24 cellular contexts compared by ENCODE assay signal in the genomic region with DNA sequence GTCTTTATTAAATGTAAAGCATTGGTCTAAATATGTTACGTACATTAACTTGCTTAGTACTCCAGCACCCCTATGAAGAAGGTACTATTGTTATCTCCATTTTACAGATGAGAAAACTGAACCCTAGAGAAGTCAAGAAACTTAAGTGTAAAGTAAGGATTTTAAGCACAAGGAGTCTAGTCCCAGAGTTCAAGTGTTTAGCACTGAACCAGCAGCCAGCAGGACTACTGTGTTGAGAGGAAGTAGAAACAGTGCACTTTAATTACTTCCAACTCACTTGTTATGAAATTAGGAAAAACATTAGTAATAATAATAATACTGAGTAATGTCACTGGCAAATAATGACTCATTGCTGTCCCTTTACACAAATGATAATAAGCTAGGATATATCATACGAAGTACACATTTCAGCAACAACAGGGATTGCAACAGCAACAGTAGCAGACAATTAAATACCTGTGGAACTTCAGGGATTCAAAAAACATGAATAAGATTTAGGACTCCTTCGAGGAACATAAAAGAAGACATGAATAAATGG.
DNase-seq lines count a peak whose midpoint lies in the region; ATAC-seq and TF ChIP-seq lines count a peak whose summit lies in the region.
"Had no signal": no experiment of that assay in that cellular context is flagged by ENCODE, and none has a peak within 500 bp of the region (broad histone marks: within the 10 kb centered on the region; RNA-seq: fewer than 3 reads in every experiment).

No MANE protein-coding gene starts in this region.

- no peaks in the 10 kb centered on the region for H3F3A ChIP-seq in PC-3 (ENCODE audit: low read length, unreplicated experiment)

- POLR2A ChIA-PET in PC-3 (lab: Charles Lee; ENCODE audit: unreplicated experiment) = no interaction called here
- POLR2A ChIA-PET in CD4-positive, alpha-beta T cell (lab: Charles Lee) = no interaction called here

- ATAC-seq in PC-3 (no peak), HG03135 (IDR thresholded peaks at IDR 0.05; ENCODE audit: unreplicated experiment) (no peak)
- no peak for ATAC-seq in CD4-positive, alpha-beta T cell (ENCODE audit: poor library complexity)
- ATAC-seq: A549, GM12878 had no signal

- no peaks in the 10 kb centered on the region for H3K27me3 Mint-ChIP-seq in CD4-positive, alpha-beta T cell
- H3K27me3 Mint-ChIP-seq: B cell; CD4-positive, alpha-beta memory T cell; CD8-positive, alpha-beta memory T cell had no signal

- H3K4me1 ChIP-seq in HUES6 (ENCODE audit: control insufficient read depth, insufficient read depth, low read length) (peaks cover 26% of the 10 kb centered on the region; the same call in 1 of the 2 replicates), PC-3 (ENCODE audit: insufficient read depth, low read length) (no peaks in the 10 kb centered on the region)
- H3K4me1 ChIP-seq: A549; BLaER1 treated with 17β-estradiol and CSF1 and Interleukin-3, amounts not matched to agents 10 nM and 100 nM had no signal

- H3K9ac ChIP-seq in HUES6 (ENCODE audit: low read length) (no peak overlapping the region), PC-3 (ENCODE audit: low read length) (no peak overlapping the region)
- H3K9ac ChIP-seq: BLaER1 treated with 17β-estradiol and CSF1 and Interleukin-3, amounts not matched to agents 10 nM and 100 nM had no signal

- H3K36me3 Mint-ChIP-seq in CD4-positive, alpha-beta T cell (ENCODE audit: low read depth) = no peaks in the 10 kb centered on the region
- H3K36me3 Mint-ChIP-seq: CD4-positive, alpha-beta memory T cell; CD8-positive, alpha-beta memory T cell had no signal

- H3K27ac Mint-ChIP-seq in CD4-positive, alpha-beta T cell = no peak overlapping the region
- H3K27ac Mint-ChIP-seq: B cell; CD4-positive, alpha-beta memory T cell; CD8-positive, alpha-beta memory T cell had no signal

- H3K27me3 ChIP-seq in HUES6 (ENCODE audit: control insufficient read depth, insufficient read depth, low read length) (no peaks in the 10 kb centered on the region), PC-3 (ENCODE audit: low read length) (no peaks in the 10 kb centered on the region)
- no peaks in the 10 kb centered on the region for H3K27me3 ChIP-seq in CD4-positive, alpha-beta T cell (ENCODE audit: control insufficient read depth, insufficient read depth, low read length)
- H3K27me3 ChIP-seq: BLaER1 treated with 17β-estradiol and CSF1 and Interleukin-3, amounts not matched to agents 10 nM and 100 nM had no signal

- CTCF ChIA-PET in PC-3 (lab: Charles Lee) = no interaction called here
- CTCF ChIA-PET in CD4-positive, alpha-beta T cell (lab: Charles Lee) = no interaction called here

- no peak overlapping the region for H3K4me2 ChIP-seq in PC-3 (ENCODE audit: low read length)
- H3K4me2 ChIP-seq: A549; BLaER1 treated with 17β-estradiol and CSF1 and Interleukin-3, amounts not matched to agents 10 nM and 100 nM had no signal

- H3K4me3 ChIP-seq in HUES6 (ENCODE audit: low read depth, low read length) (no peak overlapping the region), PC-3 (ENCODE audit: low read length) (no peak overlapping the region), epithelial cell of esophagus (ENCODE audit: low read length) (no peak overlapping the region)
- H3K4me3 ChIP-seq: A549; BLaER1 treated with 17β-estradiol and CSF1 and Interleukin-3, amounts not matched to agents 10 nM and 100 nM; GM12878 had no signal

- H3K4me1 Mint-ChIP-seq in CD4-positive, alpha-beta T cell (ENCODE audit: low read depth) = no peaks in the 10 kb centered on the region
- H3K4me1 Mint-ChIP-seq: B cell; CD4-positive, alpha-beta memory T cell; CD8-positive, alpha-beta memory T cell had no signal

- no peaks in the 10 kb centered on the region for H4K20me1 ChIP-seq in PC-3 (ENCODE audit: low read length)
- H4K20me1 ChIP-seq: BLaER1 treated with 17β-estradiol and CSF1 and Interleukin-3, amounts not matched to agents 10 nM and 100 nM had no signal

- H3K9me3 ChIP-seq in HUES6 (ENCODE audit: control insufficient read depth, insufficient read depth, low read depth, low read length) = no peaks in the 10 kb centered on the region; the same call in 1 of the 2 replicates
- H3K9me3 ChIP-seq in PC-3 (ENCODE audit: low read length) = no peaks in the 10 kb centered on the region
- no peaks in the 10 kb centered on the region for H3K9me3 ChIP-seq in CD4-positive, alpha-beta T cell (ENCODE audit: control insufficient read depth, low read length)
- H3K9me3 ChIP-seq: A549; BLaER1 treated with 17β-estradiol and CSF1 and Interleukin-3, amounts not matched to agents 10 nM and 100 nM had no signal

- no TSS peak for BruUV-seq in PC-3 (replicated peaks; lab: Mats Ljungman, UMichigan)

- H2AFZ ChIP-seq in PC-3 (ENCODE audit: low read length) = no peak overlapping the region

- no peaks in the 10 kb centered on the region for H3K9me3 Mint-ChIP-seq in CD4-positive, alpha-beta T cell

- DNase-seq in PC-3 (peak; percentile 47), dermis microvascular lymphatic vessel endothelial cell (ENCODE audit: low read depth in 2 of 2) (peak; percentile 3 to 26), epithelial cell of esophagus (ENCODE audit: low read depth) (peak; percentile 14), anterior cingulate cortex (lab: John Stamatoyannopoulos, UW) (no peak)
- no peak for DNase-seq in CD4-positive, alpha-beta T cell
- DNase-seq: AML-193; CD4-positive, alpha-beta memory T cell; CD8-positive, alpha-beta memory T cell; COR-L47; DMS 273 treated with DMSO at 0.1 percent for 48 hours; DMS153; DMS53; DMS79; DND-41; EL; GDM1 had no signal

- H3K27ac ChIP-seq in HUES6 (ENCODE audit: low read depth, low read length) (peak overlapping the region; percentile 37; the same call in 1 of the 2 replicates), PC-3 (ENCODE audit: low read length) (no peak overlapping the region)
- H3K27ac ChIP-seq in CD4-positive, alpha-beta T cell (ENCODE audit: low read depth, low read length) = no peak overlapping the region
- H3K27ac ChIP-seq: 22Rv1; A549; BLaER1 treated with 17β-estradiol and CSF1 and Interleukin-3, amounts not matched to agents 10 nM and 100 nM; C4-2B had no signal

- H3K36me3 ChIP-seq in HUES6 (ENCODE audit: control insufficient read depth, insufficient read depth, low read length) = no peaks in the 10 kb centered on the region
- H3K36me3 ChIP-seq in PC-3 (ENCODE audit: low read depth, low read length) = no peaks in the 10 kb centered on the region
- H3K36me3 ChIP-seq: BLaER1 treated with 17β-estradiol and CSF1 and Interleukin-3, amounts not matched to agents 10 nM and 100 nM had no signal

- TF ChIP-seq CTCF in PC-3 (conservative IDR thresholded peaks at IDR 0.05; ENCODE audit: low read depth, low read length) (no peak), epithelial cell of esophagus (IDR thresholded peaks at IDR 0.05; ENCODE audit: insufficient read depth, low read depth, low read length, missing control alignments) (no peak)
- TF ChIP-seq CTCF in CD4-positive, alpha-beta T cell (IDR thresholded peaks at IDR 0.05) = no peak

- H3K9me2 ChIP-seq in PC-3 (replicated peaks; ENCODE audit: low read length) = no peaks in the 10 kb centered on the region

- intact Hi-C loops in PC-3 (cut with micrococcal nuclease) = no loop called here
- intact Hi-C loops in CD4-positive, alpha-beta T cell (cut with DNase I, micrococcal nuclease) = no loop called here

- no peaks in the 10 kb centered on the region for H3K79me2 ChIP-seq in PC-3 (ENCODE audit: low read length)

- H3K4me3 Mint-ChIP-seq in CD4-positive, alpha-beta T cell = no peak overlapping the region
- H3K4me3 Mint-ChIP-seq: B cell; CD4-positive, alpha-beta memory T cell; CD8-positive, alpha-beta memory T cell had no signal

Comparison
In these comparisons a context has a peak if more than half of its experiments do, and no peak if none do; other contexts are left out.
1. DNase-seq: peak in PC-3 (single experiment), dermis microvascular lymphatic vessel endothelial cell (2 of 2) and epithelial cell of esophagus (single experiment); none in CD4-positive, alpha-beta T cell (0 of 10) and anterior cingulate cortex (0 of 58).